Comparison of ENCODE assay signal across 13 cellular contexts in genomic region chr17:82957961-82958491, GRCh38.
"Had no signal": no experiment of that assay in that cellular context is flagged by ENCODE, and none has a peak within 500 bp of the region (broad histone marks: within the 10 kb centered on the region; RNA-seq: fewer than 3 reads in every experiment).

No MANE protein-coding gene starts in this region.

- DNase-seq: activated CD4-positive, alpha-beta memory T cell treated with anti-CD3 and anti-CD28 coated beads for 36 hours; activated CD4-positive, alpha-beta T cell treated with anti-CD3 and anti-CD28 coated beads for 1 hour; central memory CD4-positive, alpha-beta T cell; hippocampal formation; left colon; mesenchymal stem cell; nephron progenitor cell; small intestine; T-helper 9 cell had no signal

- H3K27ac ChIP-seq: SJCRH30 had no signal

- H3K4me1 ChIP-seq: SJCRH30 had no signal

- H3K36me3 ChIP-seq: SJCRH30 had no signal

- H3K27me3 Mint-ChIP-seq: activated CD4-positive, alpha-beta memory T cell treated with anti-CD3 and anti-CD28 coated beads for 36 hours; activated naive CD4-positive, alpha-beta T cell treated with anti-CD3 and anti-CD28 coated beads, Interleukin-2, amount 50 U/mL, for 24 hours; activated T-helper 17 cell treated with anti-CD3 and anti-CD28 coated beads, Interleukin-2, amount 50 U/mL, for 72 hours had no signal

- H3K4me3 ChIP-seq: SJCRH30 had no signal

- ATAC-seq: activated T-helper 17 cell treated with anti-CD3 and anti-CD28 coated beads, Interleukin-2, amount 50 U/mL, for 72 hours; left colon had no signal

- H3K4me1 Mint-ChIP-seq: activated T-helper 17 cell treated with anti-CD3 and anti-CD28 coated beads, Interleukin-2, amount 50 U/mL, for 72 hours had no signal

- H3K27me3 ChIP-seq: SJCRH30 had no signal

- H3K27ac Mint-ChIP-seq: activated CD4-positive, alpha-beta memory T cell treated with anti-CD3 and anti-CD28 coated beads for 36 hours; activated naive CD4-positive, alpha-beta T cell treated with anti-CD3 and anti-CD28 coated beads, Interleukin-2, amount 50 U/mL, for 24 hours; activated T-helper 17 cell treated with anti-CD3 and anti-CD28 coated beads, Interleukin-2, amount 50 U/mL, for 72 hours; nephron progenitor cell; stimulated activated effector memory CD8-positive, alpha-beta T cell treated with anti-CD3 and anti-CD28 coated beads, Interleukin-12 subunit alpha, Interleukin-12 subunit beta, amount 100 ng/mL, for 72 hours had no signal

- H3K4me3 Mint-ChIP-seq: activated CD4-positive, alpha-beta memory T cell treated with anti-CD3 and anti-CD28 coated beads for 36 hours; activated naive CD4-positive, alpha-beta T cell treated with anti-CD3 and anti-CD28 coated beads, Interleukin-2, amount 50 U/mL, for 24 hours; activated T-helper 17 cell treated with anti-CD3 and anti-CD28 coated beads, Interleukin-2, amount 50 U/mL, for 72 hours; nephron progenitor cell; stimulated activated effector memory CD8-positive, alpha-beta T cell treated with anti-CD3 and anti-CD28 coated beads, Interleukin-12 subunit alpha, Interleukin-12 subunit beta, amount 100 ng/mL, for 72 hours had no signal
